In genomic region chr6:7034055-7034454, GRCh38 we compare ENCODE assay signal across 24 cellular contexts.
DNase-seq lines count a peak whose midpoint lies in the region; ATAC-seq, FAIRE-seq and TF ChIP-seq lines count a peak whose summit lies in the region.
"Had no signal": no experiment of that assay in that cellular context is flagged by ENCODE, and none has a peak within 500 bp of the region (broad histone marks: within the 10 kb centered on the region; RNA-seq: fewer than 3 reads in every experiment).

No MANE protein-coding gene starts in this region.

- no peak for TF ChIP-seq RAD21 in K562 (CRISPR knock-in tag; conservative IDR thresholded peaks at IDR 0.05 in 1 of 2, IDR thresholded peaks at IDR 0.05 in 1 of 2)

- no peak overlapping the region for H3K4me2 ChIP-seq in K562 (ENCODE audit: insufficient read depth, low read length)
- H3K4me2 ChIP-seq: A549 had no signal

- H3K27ac ChIP-seq in K562 (ENCODE audit: extremely low read depth, low read depth, low read length): no peak overlapping the region
- H3K27ac ChIP-seq: A549 had no signal

- H3K27me3 ChIP-seq in K562 (ENCODE audit: control insufficient read depth in 2 of 2, insufficient read depth in 2 of 2, low read length in 2 of 2): no peaks in the 10 kb centered on the region
- H3K27me3 ChIP-seq: BE2C had no signal

- in situ Hi-C loops in K562 (cut with MboI): no loop called here

- no peak for ATAC-seq in K562
- ATAC-seq in Right ventricle myocardium superior (ENCODE audit: poor library complexity): no peak
- ATAC-seq: A549 had no signal

- H3K79me2 ChIP-seq in K562 (ENCODE audit: control insufficient read depth, insufficient read depth, low read length): no peaks in the 10 kb centered on the region

- H4K20me1 ChIP-seq in K562 (replicated peaks; ENCODE audit: control insufficient read depth, insufficient read depth, low read length): no peaks in the 10 kb centered on the region

- H3K9me1 ChIP-seq in K562 (ENCODE audit: control insufficient read depth, insufficient read depth, low read length): no peaks in the 10 kb centered on the region

- no peaks in the 10 kb centered on the region for H3K36me3 ChIP-seq in K562 (ENCODE audit: control insufficient read depth, insufficient read depth, low read length)
- H3K36me3 ChIP-seq: BE2C, HAP-1 had no signal

- intact Hi-C loops in K562 (cut with micrococcal nuclease): no loop called here
- intact Hi-C loops in Right ventricle myocardium superior (cut with DNase I): no loop called here

- no peaks in the 10 kb centered on the region for H3K9me3 ChIP-seq in K562 (replicated peaks; ENCODE audit: control insufficient read depth, insufficient read depth, low read depth, low read length)
- H3K9me3 ChIP-seq: A549, BE2C, HAP-1 had no signal

- DNase-seq in NCI-H2107 treated with DMSO at 0.1 percent for 48 hours (lab: John Stamatoyannopoulos, UW; ENCODE audit: unreplicated experiment): peak; percentile 26
- no peak for DNase-seq in NCI-H2107 (lab: John Stamatoyannopoulos, UW)
- no peak for DNase-seq in K562 (ENCODE audit: extremely low read depth in 1 of 4, low spot score in 3 of 4)
- peak; percentile 48 for DNase-seq in renal cortical epithelial cell (ENCODE audit: low read depth)
- no peak for DNase-seq in NCI-H82 (lab: John Stamatoyannopoulos, UW)
- DNase-seq in Right ventricle myocardium superior: no peak
- DNase-seq: 8988T; ACHN; AML-193; BE2C; C1 segment of cervical spinal cord; Calu3; CD4-positive, alpha-beta memory T cell; COR-L47; DMS53; DMS79 treated with DMSO at 0.1 percent for 48 hours; GF-D8; GOT3; HFFc6 had no signal

- no peak for TF ChIP-seq CTCF in K562 (IDR thresholded peaks at IDR 0.05 in 2 of 3, conservative IDR thresholded peaks at IDR 0.05 in 1 of 3; ENCODE audit: insufficient read depth in 2 of 3, low read depth in 1 of 3, low read length in 3 of 3)

- POLR2A ChIA-PET in K562 (lab: Yijun Ruan, JAX): interaction anchor here (0.5 to 0.8 kb wide), 3 partner anchors 20 to 322 kb away, joined by 3 to 4 read pairs (median 3); no protein-coding TSS in a partner anchor

- 53% methylated on average over 1 of the region's 1 CpG for WGBS in K562 (ENCODE audit: insufficient coverage, low coverage, missing lambda C conversion rate)

- TF ChIP-seq POLR2A in K562 (conservative IDR thresholded peaks at IDR 0.05): no peak

- TF ChIP-seq EP300 in K562 (IDR thresholded peaks at IDR 0.05; ENCODE audit: low read length): no peak

- CTCF ChIA-PET in K562 (lab: Yijun Ruan, JAX; ENCODE audit: low intra/inter-chr PET ratio): no interaction called here

- BruUV-seq in K562 (replicated peaks; lab: Mats Ljungman, UMichigan): no TSS peak

- H3K4me1 ChIP-seq in K562 (replicated peaks in 1 of 2; ENCODE audit: control insufficient read depth in 2 of 2, insufficient read depth in 2 of 2, low read length in 2 of 2): peaks cover 0 to 17% of the 10 kb centered on the region in 2 experiments; a peak in 2 of 5 replicates
- H3K4me1 ChIP-seq: A549, BE2C had no signal

- no peak overlapping the region for H2AFZ ChIP-seq in K562 (ENCODE audit: low read depth, low read length)

- H3K4me3 ChIP-seq in K562: no peak overlapping the region
- H3K4me3 ChIP-seq: A549, HAP-1 had no signal

- no peak overlapping the region for H3K9ac ChIP-seq in K562 (ENCODE audit: insufficient read depth in 1 of 2, low read depth in 2 of 2, low read length in 2 of 2)

- no peak for FAIRE-seq in K562 (lab: Jason Lieb, UNC)
- FAIRE-seq: A549, GM12891, GM18507, H54 had no signal

TF ChIP-seq in K562, 482 proteins besides CTCF, POLR2A, EP300 and RAD21:
- no peak for TF ChIP-seq U2AF2 (optimal IDR thresholded peaks at IDR 0.05; ENCODE audit: low read depth, low read length)
- TF ChIP-seq CEBPG (CRISPR knock-in tag; IDR thresholded peaks at IDR 0.05): no peak
- TF ChIP-seq CEBPG (tag; conservative IDR thresholded peaks at IDR 0.05 in 1 of 2, IDR thresholded peaks at IDR 0.05 in 1 of 2): peak; percentile 41 to 51; a peak in 1 of 4 replicates
- TF ChIP-seq, protein P1, sequence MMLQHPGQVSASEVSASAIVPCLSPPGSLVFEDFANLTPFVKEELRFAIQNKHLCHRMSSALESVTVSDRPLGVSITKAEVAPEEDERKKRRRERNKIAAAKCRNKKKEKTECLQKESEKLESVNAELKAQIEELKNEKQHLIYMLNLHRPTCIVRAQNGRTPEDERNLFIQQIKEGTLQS (IDR thresholded peaks at IDR 0.05): peak; percentile 41
- TF ChIP-seq, protein P1 (CRISPR knock-in tag; conservative IDR thresholded peaks at IDR 0.05): no peak
TF ChIP-seq in K562: peak in this region for 2.

Comparison
In these comparisons a context has a peak if more than half of its experiments do, and no peak if none do; other contexts are left out.
1. DNase-seq: peak in NCI-H2107 treated with DMSO at 0.1 percent for 48 hours (single experiment) and renal cortical epithelial cell (single experiment); none in NCI-H2107 (single experiment), K562 (0 of 4), NCI-H82 (single experiment) and Right ventricle myocardium superior (single experiment).